In the genomic region with DNA sequence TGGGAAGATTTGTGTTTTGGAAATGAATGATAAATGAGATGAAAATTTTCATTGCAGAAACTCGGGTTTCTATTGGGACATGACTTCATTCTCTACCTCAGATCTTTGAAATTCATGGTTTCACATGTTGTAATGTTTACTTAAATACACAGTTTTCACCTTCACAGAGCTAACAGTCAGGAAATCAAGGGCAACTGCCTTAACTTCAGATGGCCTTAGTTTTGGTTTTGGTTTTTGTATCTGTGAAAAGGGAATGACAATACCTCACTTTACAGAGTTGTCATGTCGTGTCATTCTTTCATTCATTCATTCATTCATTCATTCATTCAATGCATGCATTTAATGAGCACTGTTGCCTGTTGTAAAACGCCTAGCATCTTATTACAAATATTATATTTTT, we compare ENCODE assay signal across 18 cellular contexts. TPM values are rescaled to one million over a fixed set of nuclear protein-coding genes. Genes with fewer than 3 reads are reported as not detected.
A peak's percentile ranks its signal among the peaks of the same experiment; 100 is the strongest.
DNase-seq lines count a peak whose midpoint lies in the region; ATAC-seq, FAIRE-seq and TF ChIP-seq lines count a peak whose summit lies in the region.
"Had no signal": no experiment of that assay in that cellular context is flagged by ENCODE, and none has a peak within 500 bp of the region (broad histone marks: within the 10 kb centered on the region; RNA-seq: fewer than 3 reads in every experiment).

No MANE protein-coding gene starts in this region.

- no peak overlapping the region for H3K27ac ChIP-seq in GM12878 (ENCODE audit: control insufficient read depth, insufficient read depth)
- H3K27ac ChIP-seq: left ventricle myocardium inferior, WERI-Rb-1 had no signal

- H4K20me1 ChIP-seq in GM12878 (ENCODE audit: control insufficient read depth, insufficient read depth) = no peaks in the 10 kb centered on the region

- no peak overlapping the region for H3K9ac ChIP-seq in GM12878 (ENCODE audit: control insufficient read depth, insufficient read depth, low read length)

- H2AFZ ChIP-seq in GM12878 (ENCODE audit: control insufficient read depth, low read depth, low read length) = peak overlapping the region; percentile 43

- in situ Hi-C loops in GM12878 (cut with MboI) = no loop called here

- no peak overlapping the region; the same call in 1 of the 2 replicates for H3K4me2 ChIP-seq in GM12878 (ENCODE audit: control insufficient read depth, insufficient read depth)

- no peaks in the 10 kb centered on the region for H3K27me3 ChIP-seq in GM12878 (replicated peaks in 1 of 2; ENCODE audit: control insufficient read depth in 2 of 2, insufficient read depth in 2 of 2, low read length in 1 of 2)

- no peak for TF ChIP-seq EP300 in GM12878 (IDR thresholded peaks at IDR 0.05; ENCODE audit: borderline replicate concordance in 1 of 2, control insufficient read depth in 1 of 2, low read depth in 2 of 2, low read length in 2 of 2)

- RAD21 ChIA-PET in GM12878 (lab: Charles Lee; ENCODE audit: unreplicated experiment) = interaction anchor here (0.9 to 1.4 kb wide), 4 partner anchors 11 to 156 kb away, joined by 3 to 5 read pairs (median 3); no protein-coding TSS in a partner anchor

- no peak for TF ChIP-seq RAD21 in GM12878 (IDR thresholded peaks at IDR 0.05; ENCODE audit: insufficient read depth, low read depth, low read length)

- no peaks in the 10 kb centered on the region for H3K9me3 ChIP-seq in GM12878 (replicated peaks; ENCODE audit: control insufficient read depth, insufficient read depth, low read length)
- H3K9me3 ChIP-seq: Caco-2, left ventricle myocardium inferior had no signal

- BruUV-seq in GM12878 (replicated peaks; lab: Mats Ljungman, UMichigan) = no TSS peak

- CTCF ChIA-PET in activated CD8-positive, alpha-beta memory T cell treated with anti-CD3 and anti-CD28 coated beads, Interleukin-2, amount 10 ng/mL, durations not matched to agents 7 days and 5 days (lab: Charles Lee) = interaction anchor here (4.3 kb wide), 1 partner anchor 72 kb away, joined by 14 read pairs; no protein-coding TSS in a partner anchor
- CTCF ChIA-PET in GM12878 (lab: Yijun Ruan, JAX) = interaction anchor here (1.0 to 4.7 kb wide), 5 partner anchors 18 to 155 kb away, joined by 3 to 33 read pairs (median 6); no protein-coding TSS in a partner anchor

- no peak overlapping the region for H3K4me3 ChIP-seq in GM12878
- H3K4me3 ChIP-seq: left ventricle myocardium inferior had no signal

- peak overlapping the region; percentile 27 for H3K27ac Mint-ChIP-seq in activated CD8-positive, alpha-beta memory T cell treated with anti-CD3 and anti-CD28 coated beads, Interleukin-2, amount 10 ng/mL, durations not matched to agents 7 days and 5 days
- H3K27ac Mint-ChIP-seq: H9, type B pancreatic cell had no signal

- peaks cover 4% of the 10 kb centered on the region for H3K27me3 Mint-ChIP-seq in activated CD8-positive, alpha-beta memory T cell treated with anti-CD3 and anti-CD28 coated beads, Interleukin-2, amount 10 ng/mL, durations not matched to agents 7 days and 5 days

- peaks cover 8% of the 10 kb centered on the region; the same call in 1 of the 2 replicates for H3K4me1 ChIP-seq in GM12878 (ENCODE audit: control insufficient read depth, insufficient read depth, low read length)
- H3K4me1 ChIP-seq: Caco-2, left ventricle myocardium inferior had no signal

- no peak overlapping the region for H3K4me3 Mint-ChIP-seq in activated CD8-positive, alpha-beta memory T cell treated with anti-CD3 and anti-CD28 coated beads, Interleukin-2, amount 10 ng/mL, durations not matched to agents 7 days and 5 days
- H3K4me3 Mint-ChIP-seq: H9, type B pancreatic cell had no signal

- no peak for TF ChIP-seq POLR2A in GM12878 (IDR thresholded peaks at IDR 0.05; ENCODE audit: low read depth, low read length)

- intact Hi-C loops in GM12878 (cut with micrococcal nuclease; ENCODE audit: unreplicated experiment) = no loop called here

- no peaks in the 10 kb centered on the region for H3K9me3 Mint-ChIP-seq in activated CD8-positive, alpha-beta memory T cell treated with anti-CD3 and anti-CD28 coated beads, Interleukin-2, amount 10 ng/mL, durations not matched to agents 7 days and 5 days (ENCODE audit: low read depth)
- H3K9me3 Mint-ChIP-seq: H9, type B pancreatic cell had no signal

- no peaks in the 10 kb centered on the region for H3K36me3 Mint-ChIP-seq in activated CD8-positive, alpha-beta memory T cell treated with anti-CD3 and anti-CD28 coated beads, Interleukin-2, amount 10 ng/mL, durations not matched to agents 7 days and 5 days
- H3K36me3 Mint-ChIP-seq: type B pancreatic cell had no signal

- peak; percentile 63 for ATAC-seq in activated CD8-positive, alpha-beta memory T cell treated with anti-CD3 and anti-CD28 coated beads, Interleukin-2, amount 10 ng/mL, durations not matched to agents 7 days and 5 days
- peak; percentile 74 for ATAC-seq in GM21619 (IDR thresholded peaks at IDR 0.05; ENCODE audit: unreplicated experiment)
- ATAC-seq in HG03135 (IDR thresholded peaks at IDR 0.05; ENCODE audit: unreplicated experiment) = peak; percentile 77
- ATAC-seq in GM12878 = peak; percentile 79

- peaks cover 5% of the 10 kb centered on the region for H3K4me1 Mint-ChIP-seq in activated CD8-positive, alpha-beta memory T cell treated with anti-CD3 and anti-CD28 coated beads, Interleukin-2, amount 10 ng/mL, durations not matched to agents 7 days and 5 days
- H3K4me1 Mint-ChIP-seq: H9 had no signal

- H3K36me3 ChIP-seq in GM12878 (ENCODE audit: control insufficient read depth in 2 of 2, insufficient read depth in 2 of 2, low read length in 1 of 2) = no peaks in the 10 kb centered on the region
- H3K36me3 ChIP-seq: left ventricle myocardium inferior, WERI-Rb-1 had no signal

- POLR2A ChIA-PET in GM12878 (lab: Charles Lee) = interaction anchor here (0.6 kb wide), 1 partner anchor 136 kb away, joined by 3 read pairs; no protein-coding TSS in a partner anchor

- FAIRE-seq in GM12878 (lab: Jason Lieb, UNC) = peak; percentile 52
- FAIRE-seq: A204.1, HTR-8/SVneo had no signal

- SMC1A ChIA-PET in GM12878 (lab: Charles Lee; ENCODE audit: uncharacterized antibody, unreplicated experiment) = interaction anchor here (1.0 to 4.0 kb wide), 11 partner anchors 9 to 156 kb away, joined by 3 to 26 read pairs (median 4); a partner anchor contains a TSS

- 15% methylated on average over 3 of the region's 3 CpGs for WGBS in GM12878 (ENCODE audit: insufficient coverage, insufficient replicate concordance, low lambda C conversion rate, missing lambda C conversion rate)

- DNase-seq in activated CD8-positive, alpha-beta memory T cell treated with anti-CD3 and anti-CD28 coated beads, Interleukin-2, amount 10 ng/mL, durations not matched to agents 7 days and 5 days = no peak
- no peak for DNase-seq in activated CD8-positive, alpha-beta memory T cell treated with anti-CD3 and anti-CD28 coated beads, Interleukin-2, amount 50 U/mL, for 4 hours
- DNase-seq in GM12878 (ENCODE audit: low read depth, low spot score) = no peak
- no peak for DNase-seq in NCI-H526 (lab: John Stamatoyannopoulos, UW)
- DNase-seq in NCI-H1105 treated with DMSO at 0.1 percent for 48 hours (lab: John Stamatoyannopoulos, UW) = no peak
- no peak for DNase-seq in superior temporal gyrus (ENCODE audit: extremely low spot score)
- DNase-seq: Caco-2, H9, head of caudate nucleus, left ventricle myocardium inferior, NCI-H1417 treated with DMSO at 0.1 percent for 48 hours, NCI-H774, WERI-Rb-1 had no signal

- TF ChIP-seq CTCF in GM12878 (IDR thresholded peaks at IDR 0.05 in 2 of 3, conservative IDR thresholded peaks at IDR 0.05 in 1 of 3; ENCODE audit: control insufficient read depth in 2 of 3, extremely low read depth in 1 of 3, insufficient read depth in 1 of 3, low read depth in 3 of 3, low read length in 3 of 3) = no peak

- H3K79me2 ChIP-seq in GM12878 (ENCODE audit: control insufficient read depth, insufficient read depth, low read length) = no peaks in the 10 kb centered on the region

TF ChIP-seq in GM12878, 131 proteins besides CTCF, POLR2A, EP300 and RAD21 (continues in another document):
- TF ChIP-seq CREB1 (IDR thresholded peaks at IDR 0.05; ENCODE audit: low read depth) (peak; percentile 57; the same call in 1 of the 2 replicates), EED (IDR thresholded peaks at IDR 0.05; ENCODE audit: low read depth) (0 out of 2 replicates have a peak, but pooled peaks have one; percentile 13), NFIC (IDR thresholded peaks at IDR 0.05; ENCODE audit: low read depth, low read length) (peak; percentile 49; the same call in 1 of the 2 replicates), RB1 (IDR thresholded peaks at IDR 0.05; ENCODE audit: borderline replicate concordance) (no peak)
- TF ChIP-seq, protein P1, sequence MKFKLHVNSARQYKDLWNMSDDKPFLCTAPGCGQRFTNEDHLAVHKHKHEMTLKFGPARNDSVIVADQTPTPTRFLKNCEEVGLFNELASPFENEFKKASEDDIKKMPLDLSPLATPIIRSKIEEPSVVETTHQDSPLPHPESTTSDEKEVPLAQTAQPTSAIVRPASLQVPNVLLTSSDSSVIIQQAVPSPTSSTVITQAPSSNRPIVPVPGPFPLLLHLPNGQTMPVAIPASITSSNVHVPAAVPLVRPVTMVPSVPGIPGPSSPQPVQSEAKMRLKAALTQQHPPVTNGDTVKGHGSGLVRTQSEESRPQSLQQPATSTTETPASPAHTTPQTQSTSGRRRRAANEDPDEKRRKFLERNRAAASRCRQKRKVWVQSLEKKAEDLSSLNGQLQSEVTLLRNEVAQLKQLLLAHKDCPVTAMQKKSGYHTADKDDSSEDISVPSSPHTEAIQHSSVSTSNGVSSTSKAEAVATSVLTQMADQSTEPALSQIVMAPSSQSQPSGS (IDR thresholded peaks at IDR 0.05; ENCODE audit: low read length) = peak; percentile 56; the same call in 1 of the 2 replicates

RNA-seq across cellular contexts. Expression of a gene that starts 41.9 kb away (rescaled TPM):
- total RNA-seq in activated CD8-positive, alpha-beta memory T cell treated with anti-CD3 and anti-CD28 coated beads, Interleukin-2, amount 10 ng/mL, durations not matched to agents 7 days and 5 days = under 1 TPM; 0.50 to 0.66 TPM
- 1.1 and 1.4 TPM in 2 replicates for total RNA-seq in GM12878 (2013; cell fraction: nucleolus; rRNA removed)
- 0.96 and 1.3 TPM in 2 replicates for total RNA-seq in GM12878 (2014; rRNA removed)
- total RNA-seq in GM12878 (2014; rRNA removed; fragmentation: Illumina TruSeq; extraction: Trizol) = 0.63 and 0.69 TPM in 2 replicates
- total RNA-seq in GM12878 (2021) = 0.69 and 1.0 TPM in 2 replicates
- polyA plus RNA-seq in GM12878 (2011; ENCODE audit: low read depth) = 0.50 TPM
- 1.3 and 1.6 TPM in 2 replicates for polyA plus RNA-seq in GM12878 (2011; rRNA removed)
- polyA plus RNA-seq in GM12878 (2011; cell fraction: cytosol; rRNA removed) = 1.5 and 1.7 TPM in 2 replicates
- 0.99 and 1.3 TPM in 2 replicates for polyA plus RNA-seq in GM12878 (2011; cell fraction: nucleus; rRNA removed)
- polyA plus RNA-seq in GM12878 (2012) = 0.76 and 1.0 TPM in 2 replicates
- 0.47 and 0.74 TPM in 2 replicates for polyA plus RNA-seq in GM12878 (2014; fragmentation: Illumina TruSeq; extraction: Trizol)
- under 1 TPM; 0.27 to 0.35 TPM for polyA plus RNA-seq in GM12878 (2014; fragmentation: Nextera tagmentation; extraction: Ambion mirVana)
- 0.37 and 0.84 TPM in 2 replicates for polyA plus RNA-seq in GM12878 (2014; rRNA removed)
- polyA plus RNA-seq in GM12878 (2016; fragmentation: Nextera tagmentation; extraction: Ambion mirVana) = 1 to 10 TPM in 1 of 2 experiments, under 1 TPM in 1; 0.96 to 1.7 TPM
- polyA minus RNA-seq in GM12878 (2011; rRNA and poly(A)+ RNA removed) = 1.5 and 1.9 TPM in 2 replicates
- 1.2 and 1.6 TPM in 2 replicates for polyA minus RNA-seq in GM12878 (2011; cell fraction: cytosol; rRNA and poly(A)+ RNA removed)
- polyA minus RNA-seq in GM12878 (2011; cell fraction: nucleus; rRNA and poly(A)+ RNA removed) = 1.6 and 2.1 TPM in 2 replicates
- total RNA-seq: Caco-2 had no signal
